ENCODE assay signal across 8 cellular contexts in genomic region chr2:177551989-177552413, GRCh38.
A peak's percentile ranks its signal among the peaks of the same experiment; 100 is the strongest.
DNase-seq lines count a peak whose midpoint lies in the region; ATAC-seq and TF ChIP-seq lines count a peak whose summit lies in the region.

No MANE protein-coding gene starts in this region.

- DNase-seq in NCI-H2171 (lab: John Stamatoyannopoulos, UW) (peak; percentile 34), NCI-H2171 treated with DMSO at 0.1 percent for 48 hours (lab: John Stamatoyannopoulos, UW) (no peak), Panc1 (ENCODE audit: low read depth, low spot score) (no peak), SW 1271 (lab: John Stamatoyannopoulos, UW) (no peak), mesenteric fat pad (ENCODE audit: low spot score) (no peak)
- DNase-seq in natural killer cell treated with Interleukin-12 subunit alpha and Interleukin-12 subunit beta and Interleukin-15 and Interleukin-18, amount 100 ng/mL, for 72 hours (ENCODE audit: low spot score): no peak
- DNase-seq in activated CD4-positive, alpha-beta T cell treated with anti-CD3 and anti-CD28 coated beads for 4 hours: no peak

- H3K9me3 ChIP-seq in Panc1 (ENCODE audit: control insufficient read depth, insufficient read depth, low read depth, low read length) (no peaks in the 10 kb centered on the region), esophagus (ENCODE audit: control insufficient read depth in 2 of 2, insufficient read depth in 1 of 2, low read depth in 1 of 2, low read length in 1 of 2) (no peaks in the 10 kb centered on the region)

- BruUV-seq in Panc1 (replicated peaks; lab: Mats Ljungman, UMichigan): no TSS peak

- CTCF ChIA-PET in Panc1 (lab: Charles Lee): no interaction called here

- WGBS in esophagus, 2 donors: 60 to 74% methylated on average over 12 of the region's 12 CpGs

- H3K4me3 ChIP-seq in Panc1 (ENCODE audit: low read depth in 2 of 2, low read length in 2 of 2) (peak overlapping the region; percentile 97 to 98), esophagus (ENCODE audit: low read depth in 1 of 2, low read length in 2 of 2) (peak overlapping the region; percentile 76 to 100)

- H3K36me3 ChIP-seq in Panc1 (ENCODE audit: control insufficient read depth, insufficient read depth, low read length) (no peaks in the 10 kb centered on the region), esophagus (ENCODE audit: control insufficient read depth in 2 of 2, insufficient read depth in 2 of 2, low read length in 1 of 2) (no peaks in the 10 kb centered on the region)

- H3K27ac ChIP-seq in Panc1 (ENCODE audit: low read length): peak overlapping the region; percentile 98
- H3K27ac ChIP-seq in esophagus (ENCODE audit: low read depth in 2 of 2, low read length in 1 of 2): peak overlapping the region in 1 of 2 donors; percentile 98

- H3K9me3 Mint-ChIP-seq in natural killer cell treated with Interleukin-12 subunit alpha and Interleukin-12 subunit beta and Interleukin-15 and Interleukin-18, amount 100 ng/mL, for 72 hours: no peaks in the 10 kb centered on the region

- intact Hi-C loops in Panc1 (cut with micrococcal nuclease; ENCODE audit: unreplicated experiment): no loop called here

- no peak; the same call in 1 of the 2 replicates for ATAC-seq in Panc1
- no peak for ATAC-seq in natural killer cell treated with Interleukin-12 subunit alpha and Interleukin-12 subunit beta and Interleukin-15 and Interleukin-18, amount 100 ng/mL, for 72 hours

- POLR2A ChIA-PET in Panc1 (lab: Charles Lee): interaction anchor here (0.6 kb wide), 1 partner anchor 155 kb away, joined by 6 read pairs; no protein-coding TSS in a partner anchor

- H3K27me3 ChIP-seq in Panc1 (ENCODE audit: control insufficient read depth, insufficient read depth, low read length): peaks cover 3% of the 10 kb centered on the region; the same call in 1 of the 2 replicates
- H3K27me3 ChIP-seq in esophagus (ENCODE audit: control insufficient read depth in 1 of 2, insufficient read depth in 2 of 2, low read length in 2 of 2): no peaks in the 10 kb centered on the region

- peak overlapping the region; percentile 98 for H3K4me3 Mint-ChIP-seq in natural killer cell treated with Interleukin-12 subunit alpha and Interleukin-12 subunit beta and Interleukin-15 and Interleukin-18, amount 100 ng/mL, for 72 hours

- H3K27ac Mint-ChIP-seq in natural killer cell treated with Interleukin-12 subunit alpha and Interleukin-12 subunit beta and Interleukin-15 and Interleukin-18, amount 100 ng/mL, for 72 hours: peak overlapping the region; percentile 95 to 99

- no peak for TF ChIP-seq CTCF in Panc1 (IDR thresholded peaks at IDR 0.05)

- H3K36me3 Mint-ChIP-seq in natural killer cell treated with Interleukin-12 subunit alpha and Interleukin-12 subunit beta and Interleukin-15 and Interleukin-18, amount 100 ng/mL, for 72 hours: peaks cover 4% of the 10 kb centered on the region

- H3K4me1 ChIP-seq in Panc1 (ENCODE audit: control insufficient read depth, insufficient read depth, low read length) (no peaks in the 10 kb centered on the region; the same call in 1 of the 2 replicates), esophagus (ENCODE audit: control insufficient read depth in 2 of 2, insufficient read depth in 2 of 2, low read length in 1 of 2) (peaks cover 4 to 5% of the 10 kb centered on the region in 2 donors)

- peaks cover 0 to 3% of the 10 kb centered on the region in 2 donors for H3K27me3 Mint-ChIP-seq in natural killer cell treated with Interleukin-12 subunit alpha and Interleukin-12 subunit beta and Interleukin-15 and Interleukin-18, amount 100 ng/mL, for 72 hours

- H3K4me1 Mint-ChIP-seq in natural killer cell treated with Interleukin-12 subunit alpha and Interleukin-12 subunit beta and Interleukin-15 and Interleukin-18, amount 100 ng/mL, for 72 hours (ENCODE audit: low read depth in 2 of 2): peaks cover 10 to 15% of the 10 kb centered on the region in 2 donors

- in situ Hi-C loops in Panc1 (cut with HindIII; ENCODE audit: low pct_unique_long_range_greater_than_20kb, low sequenced_read_pairs): no loop called here
